In the genomic region with DNA sequence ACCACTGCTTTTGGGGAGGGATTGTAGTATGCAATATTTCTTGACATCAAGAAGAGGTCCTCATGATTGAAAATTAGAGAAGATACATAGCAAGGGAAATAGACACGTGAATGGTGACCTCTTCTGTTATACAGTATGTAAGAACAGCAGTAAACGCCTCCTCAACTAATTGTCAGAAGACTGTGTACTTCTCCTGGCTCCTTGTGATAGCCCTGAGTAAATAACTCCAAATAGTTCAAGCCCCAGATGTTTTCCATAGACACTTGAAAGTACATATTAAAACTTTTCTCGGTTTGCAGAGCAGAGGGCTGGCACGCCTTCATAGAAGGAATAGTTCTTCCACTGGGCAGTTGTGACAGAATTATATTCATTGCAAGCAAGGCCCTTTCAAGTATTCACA, we compare ENCODE assay signal across 25 cellular contexts.
DNase-seq lines count a peak whose midpoint lies in the region; ATAC-seq, FAIRE-seq and TF ChIP-seq lines count a peak whose summit lies in the region.
"Had no signal": no experiment of that assay in that cellular context is flagged by ENCODE, and none has a peak within 500 bp of the region (broad histone marks: within the 10 kb centered on the region; RNA-seq: fewer than 3 reads in every experiment).

No MANE protein-coding gene starts in this region.

- no peak for TF ChIP-seq EP300 in HepG2 (IDR thresholded peaks at IDR 0.05; ENCODE audit: low read depth in 2 of 2, low read length in 2 of 2)
- TF ChIP-seq EP300 in HepG2 (CRISPR knock-in tag; IDR thresholded peaks at IDR 0.05; ENCODE audit: borderline replicate concordance) = no peak

- no peaks in the 10 kb centered on the region for H3K36me3 Mint-ChIP-seq in Calu3 (ENCODE audit: insufficient read depth, unreplicated experiment)
- H3K36me3 Mint-ChIP-seq: CD4-positive, CD25-positive, alpha-beta regulatory T cell; CD8-positive, alpha-beta T cell had no signal

- in situ Hi-C loops in HepG2 (cut with HindIII; ENCODE audit: extremely low pct_ligation_motif_present, low pct_unique_long_range_greater_than_20kb) = no loop called here

- no peaks in the 10 kb centered on the region for H3K79me2 ChIP-seq in HepG2 (ENCODE audit: insufficient read depth, low read length)

- H3K4me3 Mint-ChIP-seq in Calu3 (ENCODE audit: low read depth, unreplicated experiment) = no peak overlapping the region
- H3K4me3 Mint-ChIP-seq: B cell; CD4-positive, CD25-positive, alpha-beta regulatory T cell; CD8-positive, alpha-beta T cell had no signal

- no peaks in the 10 kb centered on the region for H3K4me1 Mint-ChIP-seq in Calu3 (ENCODE audit: low read depth, unreplicated experiment)
- H3K4me1 Mint-ChIP-seq: B cell; CD4-positive, CD25-positive, alpha-beta regulatory T cell had no signal

- TF ChIP-seq CTCF in LNCaP clone FGC (IDR thresholded peaks at IDR 0.05; ENCODE audit: control insufficient read depth, extremely low read depth, insufficient read depth) (0 out of 2 replicates have a peak, but pooled peaks have one; percentile 15), prostate gland (IDR thresholded peaks at IDR 0.05) (no peak), Calu3 (IDR thresholded peaks at IDR 0.05; ENCODE audit: unreplicated experiment) (no peak), HepG2 (CRISPR knock-in tag; IDR thresholded peaks at IDR 0.05) (no peak)

- no peaks in the 10 kb centered on the region for H3K4me1 ChIP-seq in prostate gland (replicated peaks)
- H3K4me1 ChIP-seq in HepG2 (ENCODE audit: insufficient read depth, low read length) = peaks cover 22% of the 10 kb centered on the region
- H3K4me1 ChIP-seq: BLaER1 had no signal

- no peak overlapping the region for H3K4me2 ChIP-seq in HepG2 (ENCODE audit: low read depth, low read length)
- H3K4me2 ChIP-seq: BLaER1 had no signal

- FAIRE-seq in HepG2 (lab: Jason Lieb, UNC) = no peak
- FAIRE-seq: A204.1, D721Med, GM12878, GM19239, H1 had no signal

- H3K9ac ChIP-seq in HepG2 (ENCODE audit: insufficient read depth, low read depth, low read length) = no peak overlapping the region
- H3K9ac ChIP-seq: BLaER1, GM23248 had no signal

- no peak overlapping the region for H3K27ac Mint-ChIP-seq in Calu3 (ENCODE audit: unreplicated experiment)
- H3K27ac Mint-ChIP-seq: B cell; CD4-positive, CD25-positive, alpha-beta regulatory T cell; CD8-positive, alpha-beta T cell had no signal

- DNase-seq in LNCaP clone FGC (ENCODE audit: low read depth) (no peak), fibroblast of gingiva (ENCODE audit: low read depth) (peak; percentile 45), prostate gland (ENCODE audit: low spot score) (peak; percentile 18), Calu3 (no peak), HepG2 (ENCODE audit: low spot score) (no peak), NCI-H2081 (lab: John Stamatoyannopoulos, UW) (no peak)
- DNase-seq: Caco-2; CD4-positive, CD25-positive, alpha-beta regulatory T cell; CD8-positive, alpha-beta T cell; DMS 273 treated with DMSO at 0.1 percent for 48 hours; DMS79; EL; GDM1; GM23248; H7; HCEC 1CT had no signal

- no peak for TF ChIP-seq POLR2A in prostate gland (IDR thresholded peaks at IDR 0.05)
- TF ChIP-seq POLR2A in HepG2 (IDR thresholded peaks at IDR 0.05; ENCODE audit: insufficient read depth in 1 of 2, low read depth in 2 of 2, low read length in 2 of 2) = no peak

- H3K9me3 ChIP-seq in prostate gland (no peaks in the 10 kb centered on the region), HepG2 (ENCODE audit: low read length) (no peaks in the 10 kb centered on the region)
- H3K9me3 ChIP-seq: BLaER1, Caco-2 had no signal

- no peaks in the 10 kb centered on the region for H4K20me1 ChIP-seq in HepG2 (ENCODE audit: insufficient read depth, low read length)
- H4K20me1 ChIP-seq: BLaER1 had no signal

- no peak for ATAC-seq in HepG2
- ATAC-seq: CD8-positive, alpha-beta T cell; GM12878 had no signal

- CTCF ChIA-PET in Calu3 (lab: Charles Lee) (no interaction called here), HepG2 (lab: Yijun Ruan, JAX; ENCODE audit: low intra/inter-chr PET ratio, low total read pairs) (no interaction called here)

- H3K4me3 ChIP-seq in LNCaP clone FGC (ENCODE audit: low read depth, low read length) (no peak overlapping the region), prostate gland (no peak overlapping the region), HepG2 (replicated peaks in 1 of 3; ENCODE audit: insufficient read depth in 1 of 3, low read depth in 2 of 3, low read length in 3 of 3) (no peak overlapping the region)
- H3K4me3 ChIP-seq: BLaER1, GM12878, GM23248 had no signal

- no peaks in the 10 kb centered on the region for H3K27me3 Mint-ChIP-seq in Calu3 (ENCODE audit: unreplicated experiment)
- H3K27me3 Mint-ChIP-seq: B cell; CD4-positive, CD25-positive, alpha-beta regulatory T cell had no signal

- H3K27ac ChIP-seq in prostate gland = no peak overlapping the region
- no peak overlapping the region for H3K27ac ChIP-seq in HepG2 (ENCODE audit: extremely low read length, insufficient read depth, low read length)
- H3K27ac ChIP-seq: 22Rv1, BLaER1, C4-2B, GM23248 had no signal

- H2AFZ ChIP-seq in HepG2 (ENCODE audit: low read length) = no peak overlapping the region
- H2AFZ ChIP-seq: GM23248 had no signal

- no peak for TF ChIP-seq RAD21 in HepG2 (CRISPR knock-in tag; IDR thresholded peaks at IDR 0.05)

- BruUV-seq in Calu3 (replicated peaks; lab: Mats Ljungman, UMichigan) (no TSS peak), HepG2 (replicated peaks; lab: Mats Ljungman, UMichigan) (no TSS peak)

- H3K36me3 ChIP-seq in prostate gland (no peaks in the 10 kb centered on the region), HepG2 (replicated peaks in 1 of 2; ENCODE audit: control insufficient read depth in 1 of 2, insufficient read depth in 2 of 2, low read length in 2 of 2) (no peaks in the 10 kb centered on the region)
- H3K36me3 ChIP-seq: BLaER1 had no signal

- no peaks in the 10 kb centered on the region for H3K27me3 ChIP-seq in prostate gland (replicated peaks; ENCODE audit: insufficient read depth)
- H3K27me3 ChIP-seq in HepG2 (ENCODE audit: control insufficient read depth in 1 of 2, insufficient read depth in 2 of 2, low read length in 2 of 2) = no peaks in the 10 kb centered on the region
- H3K27me3 ChIP-seq: BLaER1 had no signal

- WGBS in prostate gland = 24% methylated on average over 4 of the region's 4 CpGs
- 39% methylated on average over 4 of the region's 4 CpGs for WGBS in HepG2 (ENCODE audit: low lambda C conversion rate)

- H3K9me3 Mint-ChIP-seq in Calu3 (ENCODE audit: low read depth, unreplicated experiment) = peaks cover 3% of the 10 kb centered on the region
- H3K9me3 Mint-ChIP-seq: CD4-positive, CD25-positive, alpha-beta regulatory T cell; CD8-positive, alpha-beta T cell had no signal

- intact Hi-C loops in prostate gland (cut with DNase I) (no loop called here), Calu3 (cut with micrococcal nuclease; ENCODE audit: unreplicated experiment) (no loop called here), HepG2 (cut with micrococcal nuclease; ENCODE audit: unreplicated experiment) (no loop called here)

- POLR2A ChIA-PET in HepG2 (lab: Yijun Ruan, JAX) = no interaction called here

TF ChIP-seq in HepG2, 621 proteins besides CTCF, POLR2A, EP300 and RAD21 (continues in another document):
- TF ChIP-seq PHF21A (CRISPR knock-in tag; IDR thresholded peaks at IDR 0.05) (no peak), ZNF598 (CRISPR knock-in tag; IDR thresholded peaks at IDR 0.05; ENCODE audit: borderline replicate concordance) (no peak), IKZF1 (IDR thresholded peaks at IDR 0.05) (no peak), ZFYVE20 (CRISPR knock-in tag; IDR thresholded peaks at IDR 0.05; ENCODE audit: borderline replicate concordance, low read depth) (no peak), SOX5 (CRISPR knock-in tag; IDR thresholded peaks at IDR 0.05; ENCODE audit: borderline replicate concordance) (no peak), HES4 (CRISPR knock-in tag; IDR thresholded peaks at IDR 0.05; ENCODE audit: borderline replicate concordance) (no peak), ZBTB42 (CRISPR knock-in tag; IDR thresholded peaks at IDR 0.05) (no peak)
- TF ChIP-seq, protein P1, sequence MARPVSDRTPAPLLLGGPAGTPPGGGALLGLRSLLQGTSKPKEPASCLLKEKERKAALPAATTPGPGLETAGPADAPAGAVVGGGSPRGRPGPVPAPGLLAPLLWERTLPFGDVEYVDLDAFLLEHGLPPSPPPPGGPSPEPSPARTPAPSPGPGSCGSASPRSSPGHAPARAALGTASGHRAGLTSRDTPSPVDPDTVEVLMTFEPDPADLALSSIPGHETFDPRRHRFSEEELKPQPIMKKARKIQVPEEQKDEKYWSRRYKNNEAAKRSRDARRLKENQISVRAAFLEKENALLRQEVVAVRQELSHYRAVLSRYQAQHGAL (CRISPR knock-in tag; IDR thresholded peaks at IDR 0.05; ENCODE audit: not compliant biosample characterization) = no peak
- TF ChIP-seq, protein P2, sequence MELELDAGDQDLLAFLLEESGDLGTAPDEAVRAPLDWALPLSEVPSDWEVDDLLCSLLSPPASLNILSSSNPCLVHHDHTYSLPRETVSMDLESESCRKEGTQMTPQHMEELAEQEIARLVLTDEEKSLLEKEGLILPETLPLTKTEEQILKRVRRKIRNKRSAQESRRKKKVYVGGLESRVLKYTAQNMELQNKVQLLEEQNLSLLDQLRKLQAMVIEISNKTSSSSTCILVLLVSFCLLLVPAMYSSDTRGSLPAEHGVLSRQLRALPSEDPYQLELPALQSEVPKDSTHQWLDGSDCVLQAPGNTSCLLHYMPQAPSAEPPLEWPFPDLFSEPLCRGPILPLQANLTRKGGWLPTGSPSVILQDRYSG (CRISPR knock-in tag; IDR thresholded peaks at IDR 0.05) = no peak
- TF ChIP-seq, protein P3, sequence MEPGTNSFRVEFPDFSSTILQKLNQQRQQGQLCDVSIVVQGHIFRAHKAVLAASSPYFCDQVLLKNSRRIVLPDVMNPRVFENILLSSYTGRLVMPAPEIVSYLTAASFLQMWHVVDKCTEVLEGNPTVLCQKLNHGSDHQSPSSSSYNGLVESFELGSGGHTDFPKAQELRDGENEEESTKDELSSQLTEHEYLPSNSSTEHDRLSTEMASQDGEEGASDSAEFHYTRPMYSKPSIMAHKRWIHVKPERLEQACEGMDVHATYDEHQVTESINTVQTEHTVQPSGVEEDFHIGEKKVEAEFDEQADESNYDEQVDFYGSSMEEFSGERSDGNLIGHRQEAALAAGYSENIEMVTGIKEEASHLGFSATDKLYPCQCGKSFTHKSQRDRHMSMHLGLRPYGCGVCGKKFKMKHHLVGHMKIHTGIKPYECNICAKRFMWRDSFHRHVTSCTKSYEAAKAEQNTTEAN (CRISPR knock-in tag; conservative IDR thresholded peaks at IDR 0.05) = no peak
- TF ChIP-seq, protein P4, sequence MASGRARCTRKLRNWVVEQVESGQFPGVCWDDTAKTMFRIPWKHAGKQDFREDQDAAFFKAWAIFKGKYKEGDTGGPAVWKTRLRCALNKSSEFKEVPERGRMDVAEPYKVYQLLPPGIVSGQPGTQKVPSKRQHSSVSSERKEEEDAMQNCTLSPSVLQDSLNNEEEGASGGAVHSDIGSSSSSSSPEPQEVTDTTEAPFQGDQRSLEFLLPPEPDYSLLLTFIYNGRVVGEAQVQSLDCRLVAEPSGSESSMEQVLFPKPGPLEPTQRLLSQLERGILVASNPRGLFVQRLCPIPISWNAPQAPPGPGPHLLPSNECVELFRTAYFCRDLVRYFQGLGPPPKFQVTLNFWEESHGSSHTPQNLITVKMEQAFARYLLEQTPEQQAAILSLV (CRISPR knock-in tag; IDR thresholded peaks at IDR 0.05; ENCODE audit: borderline replicate concordance) = no peak

Comparison
In these comparisons a context has a peak if more than half of its experiments do, and no peak if none do; other contexts are left out.
1. DNase-seq: peak in fibroblast of gingiva (single experiment) and prostate gland (single experiment); none in LNCaP clone FGC (single experiment), Calu3 (single experiment), HepG2 (single experiment) and NCI-H2081 (0 of 2).